ENCODE assay signal across 10 cellular contexts in the genomic region with DNA sequence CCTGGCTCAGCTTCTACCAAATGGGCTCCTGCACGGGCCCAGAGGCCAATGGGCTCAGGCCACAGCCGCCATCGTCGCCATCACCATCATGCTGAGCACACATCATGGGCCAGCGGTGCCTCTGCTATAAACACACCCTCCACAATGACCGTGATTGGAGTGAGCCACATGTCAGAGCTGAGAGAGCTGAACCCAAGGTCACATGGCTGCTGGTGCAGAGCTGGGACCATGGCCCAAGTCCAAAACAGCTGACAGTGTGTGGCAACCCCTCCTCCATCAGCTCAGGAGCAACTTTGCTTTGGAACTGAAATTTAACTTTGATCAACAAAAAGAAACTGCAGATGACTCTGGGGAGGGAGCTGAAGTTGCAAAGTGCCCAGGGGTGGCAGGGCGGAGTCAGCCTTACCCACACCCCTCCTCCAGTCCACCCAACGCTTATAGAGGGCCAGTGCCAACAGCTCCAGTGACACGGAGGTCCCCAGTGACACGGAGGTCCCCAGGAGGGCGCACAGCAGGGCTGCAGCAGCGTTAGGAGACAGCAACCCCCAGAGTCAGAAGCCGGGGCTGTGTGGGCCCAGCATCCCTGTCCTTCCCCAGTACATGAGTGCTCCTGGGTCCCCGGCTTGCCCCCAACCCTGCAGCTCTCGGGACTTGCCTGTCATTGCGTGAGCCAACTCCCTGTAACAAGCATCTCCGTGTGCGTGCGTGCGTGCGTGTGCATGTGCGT.
DNase-seq lines count a peak whose midpoint lies in the region; ATAC-seq and TF ChIP-seq lines count a peak whose summit lies in the region.
"Had no signal": no experiment of that assay in that cellular context is flagged by ENCODE, and none has a peak within 500 bp of the region (broad histone marks: within the 10 kb centered on the region; RNA-seq: fewer than 3 reads in every experiment).

No MANE protein-coding gene starts in this region.

- H2BK12ac ChIP-seq in trophoblast cell (ENCODE audit: low read length): no peak overlapping the region

- peak; percentile 23 for DNase-seq in EH (ENCODE audit: low read depth)
- peak; percentile 51 for DNase-seq in MV-4-11 (lab: John Stamatoyannopoulos, UW)
- peak; percentile 37 to 48 for DNase-seq in foreskin fibroblast
- peak; percentile 11 to 31 for DNase-seq in trophoblast cell
- no peak for DNase-seq in NCI-H2107 (lab: John Stamatoyannopoulos, UW)
- DNase-seq in NCI-H2171 treated with DMSO at 0.1 percent for 48 hours (lab: John Stamatoyannopoulos, UW): no peak
- DNase-seq: stimulated activated CD4-positive, alpha-beta T cell treated with anti-CD3 and anti-CD28 coated beads, Interleukin-12 subunit alpha, Interleukin-12 subunit beta, amount 100 ng/mL, for 4 hours had no signal

- no peaks in the 10 kb centered on the region for H3K79me2 ChIP-seq in trophoblast cell (ENCODE audit: control insufficient read depth, insufficient read depth, low read length, poor library complexity)

- no peak overlapping the region for H2AK5ac ChIP-seq in trophoblast cell (ENCODE audit: low read length)

- no peak overlapping the region for H3K4ac ChIP-seq in trophoblast cell (ENCODE audit: low read depth, low read length)

- H3K36me3 ChIP-seq in trophoblast cell (ENCODE audit: control insufficient read depth in 1 of 2, insufficient read depth in 2 of 2, low read length in 2 of 2): no peaks in the 10 kb centered on the region

- no peak overlapping the region for H4K12ac ChIP-seq in trophoblast cell (ENCODE audit: low read depth, low read length)

- no CpG with 5 or more reads among the region's 22 CpGs for WGBS in trophoblast cell (ENCODE audit: extremely low coverage, insufficient coverage, insufficient read length)

- no peak overlapping the region for H3K27ac ChIP-seq in trophoblast cell (ENCODE audit: low read depth, low read length)
- H3K27ac ChIP-seq: epithelial cell of prostate had no signal

- peaks cover 4% of the 10 kb centered on the region for H3K9me3 ChIP-seq in trophoblast cell (ENCODE audit: insufficient read depth, low read depth, low read length)

- no peak overlapping the region for H2AFZ ChIP-seq in trophoblast cell (ENCODE audit: insufficient read depth, low read length, poor library complexity)

- H3K9ac ChIP-seq in trophoblast cell (ENCODE audit: low read length): no peak overlapping the region

- no peak overlapping the region for H4K8ac ChIP-seq in trophoblast cell (ENCODE audit: low read depth, low read length)

- H3K4me3 ChIP-seq in foreskin fibroblast (ENCODE audit: low read depth in 1 of 2, low read length in 2 of 2): no peak overlapping the region
- no peak overlapping the region for H3K4me3 ChIP-seq in trophoblast cell (ENCODE audit: low read depth, low read length)

- H3K18ac ChIP-seq in trophoblast cell (ENCODE audit: low read length): no peak overlapping the region

- no peak overlapping the region for H2BK120ac ChIP-seq in trophoblast cell (ENCODE audit: insufficient read depth, low read length, poor library complexity)

- H3K27me3 ChIP-seq in trophoblast cell (ENCODE audit: insufficient read depth, low read length): no peaks in the 10 kb centered on the region

- ATAC-seq in HG03025 (IDR thresholded peaks at IDR 0.05; ENCODE audit: low FRiP score, unreplicated experiment) (no peak), GM18870 (IDR thresholded peaks at IDR 0.05; ENCODE audit: unreplicated experiment) (no peak)

- no peak overlapping the region for H4K91ac ChIP-seq in trophoblast cell (ENCODE audit: low read depth, low read length)

- H3K23ac ChIP-seq in trophoblast cell (ENCODE audit: low read length): peak overlapping the region; percentile 45

- H2BK5ac ChIP-seq in trophoblast cell (ENCODE audit: low read depth, low read length, poor library complexity): no peak overlapping the region

- no peak for TF ChIP-seq CTCF in foreskin fibroblast (IDR thresholded peaks at IDR 0.05; ENCODE audit: low read depth, low read length)

- no peak overlapping the region for H3K14ac ChIP-seq in trophoblast cell (ENCODE audit: low read length)

- peaks cover 3 to 6% of the 10 kb centered on the region in 2 experiments for H3K4me1 ChIP-seq in trophoblast cell (ENCODE audit: control insufficient read depth in 1 of 2, insufficient read depth in 2 of 2, low read length in 2 of 2)

- H3K79me1 ChIP-seq in trophoblast cell (ENCODE audit: low read length): no peaks in the 10 kb centered on the region

- no peak overlapping the region for H3K4me2 ChIP-seq in trophoblast cell (ENCODE audit: low read length)

Comparison
In these comparisons a context has a peak if more than half of its experiments do, and no peak if none do; other contexts are left out.
1. DNase-seq: peak in EH (single experiment), MV-4-11 (single experiment), foreskin fibroblast (2 of 2) and trophoblast cell (2 of 2); none in NCI-H2107 (single experiment) and NCI-H2171 treated with DMSO at 0.1 percent for 48 hours (single experiment).